Comparison of ENCODE assay signal across 20 cellular contexts in genomic region chr1:236148471-236148847, GRCh38. TPM values are rescaled to one million over a fixed set of nuclear protein-coding genes. Genes with fewer than 3 reads are reported as not detected.
DNase-seq lines count a peak whose midpoint lies in the region; ATAC-seq, FAIRE-seq and TF ChIP-seq lines count a peak whose summit lies in the region.
"Had no signal": no experiment of that assay in that cellular context is flagged by ENCODE, and none has a peak within 500 bp of the region (broad histone marks: within the 10 kb centered on the region; RNA-seq: fewer than 3 reads in every experiment).

No MANE protein-coding gene starts in this region.

- SMC1A ChIA-PET in GM12878 (lab: Charles Lee; ENCODE audit: uncharacterized antibody, unreplicated experiment): interaction anchor here (0.9 to 7.2 kb wide), 9 partner anchors 9 to 247 kb away, joined by 3 to 95 read pairs (median 4); no protein-coding TSS in a partner anchor

- no peak for FAIRE-seq in GM12878 (lab: Jason Lieb, UNC)
- FAIRE-seq: endometrium had no signal

- CTCF ChIA-PET in GM12878 (lab: Yijun Ruan, JAX): interaction anchor here (0.7 to 7.3 kb wide), 4 partner anchors 9 to 951 kb away, joined by 3 to 56 read pairs (median 4); no protein-coding TSS in a partner anchor
- CTCF ChIA-PET in Caco-2 (lab: Charles Lee): no interaction called here

- no peak for TF ChIP-seq RAD21 in GM12878 (IDR thresholded peaks at IDR 0.05; ENCODE audit: insufficient read depth, low read depth, low read length)

- in situ Hi-C loops in GM12878 (cut with MboI): no loop called here

- intact Hi-C loops in Right ventricle myocardium inferior (cut with DNase I) (loop anchor here (10.0 kb wide), 1 partner anchor 136 kb away; the partner anchor contains the start of gene ERO1B), GM12878 (cut with micrococcal nuclease; ENCODE audit: unreplicated experiment) (loop anchor here (10.0 kb wide), 1 partner anchor 284 kb away; the partner anchor contains the start of gene LYST), aorta (cut with DNase I) (no loop called here), Caco-2 (cut with micrococcal nuclease; ENCODE audit: unreplicated experiment) (no loop called here)

- TF ChIP-seq CTCF in right atrium auricular region (IDR thresholded peaks at IDR 0.05) (no peak), GM12878 (IDR thresholded peaks at IDR 0.05 in 2 of 3, conservative IDR thresholded peaks at IDR 0.05 in 1 of 3; ENCODE audit: control insufficient read depth in 2 of 3, extremely low read depth in 1 of 3, insufficient read depth in 1 of 3, low read depth in 3 of 3, low read length in 3 of 3) (no peak), Caco-2 (IDR thresholded peaks at IDR 0.05; ENCODE audit: insufficient read depth in 1 of 2, low read depth in 1 of 2, low read length in 1 of 2, severe bottlenecking in 1 of 2, unreplicated experiment in 1 of 2) (no peak)

- TF ChIP-seq POLR2A in GM12878 (IDR thresholded peaks at IDR 0.05; ENCODE audit: low read depth, low read length): no peak

- no peaks in the 10 kb centered on the region for H3K27me3 Mint-ChIP-seq in Caco-2 (ENCODE audit: insufficient read depth, unreplicated experiment)
- H3K27me3 Mint-ChIP-seq: activated CD8-positive, alpha-beta T cell treated with anti-CD3 and anti-CD28 coated beads for 36 hours; activated T-cell treated with anti-CD3 and anti-CD28 coated beads, Interleukin-2, amount 50 U/mL, for 24 hours had no signal

- H3K9ac ChIP-seq in GM12878 (ENCODE audit: control insufficient read depth, insufficient read depth, low read length): no peak overlapping the region
- H3K9ac ChIP-seq in Karpas-422 (ENCODE audit: low read length): no peak overlapping the region
- H3K9ac ChIP-seq: BLaER1 had no signal

- H4K20me1 ChIP-seq in GM12878 (ENCODE audit: control insufficient read depth, insufficient read depth) (peaks cover 3% of the 10 kb centered on the region; the same call in 1 of the 2 replicates), Karpas-422 (ENCODE audit: insufficient read depth, low read depth, low read length) (peaks cover 62% of the 10 kb centered on the region)

- no peak overlapping the region for H3K4me3 Mint-ChIP-seq in Caco-2 (ENCODE audit: unreplicated experiment)
- H3K4me3 Mint-ChIP-seq: activated CD8-positive, alpha-beta T cell treated with anti-CD3 and anti-CD28 coated beads for 36 hours; activated T-cell treated with anti-CD3 and anti-CD28 coated beads, Interleukin-2, amount 50 U/mL, for 24 hours; T-helper 1 cell treated with Interleukin-12 subunit alpha and Interleukin-12 subunit beta and Interleukin-4 antibody, amounts not matched to agents 30 μg/mL and 1 μg/mL, for 36 hours had no signal

- no peaks in the 10 kb centered on the region for H3K36me3 Mint-ChIP-seq in Caco-2 (ENCODE audit: insufficient read depth, unreplicated experiment)

- H3K4me2 ChIP-seq in GM12878 (ENCODE audit: control insufficient read depth, insufficient read depth) (peak overlapping the region; percentile 63), Karpas-422 (ENCODE audit: low read depth, low read length, poor library complexity, severe bottlenecking) (no peak overlapping the region)
- H3K4me2 ChIP-seq: BLaER1 had no signal

- H3K27ac Mint-ChIP-seq in Caco-2 (ENCODE audit: unreplicated experiment): no peak overlapping the region
- H3K27ac Mint-ChIP-seq: activated CD8-positive, alpha-beta T cell treated with anti-CD3 and anti-CD28 coated beads for 36 hours; activated T-cell treated with anti-CD3 and anti-CD28 coated beads, Interleukin-2, amount 50 U/mL, for 24 hours; T-helper 1 cell treated with Interleukin-12 subunit alpha and Interleukin-12 subunit beta and Interleukin-4 antibody, amounts not matched to agents 30 μg/mL and 1 μg/mL, for 36 hours had no signal

- H3K27me3 ChIP-seq in right atrium auricular region: no peaks in the 10 kb centered on the region
- H3K27me3 ChIP-seq in GM12878 (replicated peaks in 1 of 2; ENCODE audit: control insufficient read depth in 2 of 2, insufficient read depth in 2 of 2, low read length in 1 of 2): no peaks in the 10 kb centered on the region
- no peaks in the 10 kb centered on the region for H3K27me3 ChIP-seq in aorta (ENCODE audit: control insufficient read depth in 1 of 2, insufficient read depth in 2 of 2, low read length in 1 of 2)
- no peaks in the 10 kb centered on the region for H3K27me3 ChIP-seq in Karpas-422 (ENCODE audit: low read length)
- H3K27me3 ChIP-seq in Caco-2 (replicated peaks; ENCODE audit: control insufficient read depth, insufficient read depth, low read length): no peaks in the 10 kb centered on the region
- H3K27me3 ChIP-seq: ascending aorta, BLaER1 had no signal

- H2AFZ ChIP-seq in GM12878 (ENCODE audit: control insufficient read depth, low read depth, low read length): no peak overlapping the region
- H2AFZ ChIP-seq in Karpas-422 (ENCODE audit: low read length): no peak overlapping the region

- RAD21 ChIA-PET in GM12878 (lab: Charles Lee; ENCODE audit: unreplicated experiment): interaction anchor here (0.8 to 7.3 kb wide), 6 partner anchors 8 to 136 kb away, joined by 3 to 121 read pairs (median 4); no protein-coding TSS in a partner anchor

- H3K9me2 ChIP-seq in Karpas-422 (replicated peaks; ENCODE audit: insufficient read depth, low read length): no peaks in the 10 kb centered on the region

- no peak overlapping the region for H3K4me3 ChIP-seq in right atrium auricular region
- peak overlapping the region; percentile 51 for H3K4me3 ChIP-seq in GM12878
- H3K4me3 ChIP-seq in aorta (ENCODE audit: low read length in 2 of 2): no peak overlapping the region
- H3K4me3 ChIP-seq in Karpas-422 (ENCODE audit: low read length): no peak overlapping the region
- no peak overlapping the region for H3K4me3 ChIP-seq in Caco-2 (ENCODE audit: low read depth, low read length)
- H3K4me3 ChIP-seq: ascending aorta, BLaER1, coronary artery had no signal

- BruUV-seq in GM12878 (replicated peaks; lab: Mats Ljungman, UMichigan) (no TSS peak), Caco-2 (replicated peaks; lab: Mats Ljungman, UMichigan) (no TSS peak)

- no peak for TF ChIP-seq EP300 in GM12878 (IDR thresholded peaks at IDR 0.05; ENCODE audit: borderline replicate concordance in 1 of 2, control insufficient read depth in 1 of 2, low read depth in 2 of 2, low read length in 2 of 2)

- DNase-seq in right atrium auricular region (ENCODE audit: low spot score) (no peak), Right ventricle myocardium inferior (ENCODE audit: missing footprints) (no peak), GM12878 (ENCODE audit: low read depth, low spot score) (no peak), kidney tubule cell (ENCODE audit: low spot score) (peak; percentile 59), aorta (no peak), Karpas-422 (no peak), Caco-2 (no peak)
- DNase-seq: activated CD4-positive, CD25-positive, alpha-beta regulatory T cell; activated CD8-positive, alpha-beta T cell treated with anti-CD3 and anti-CD28 coated beads for 36 hours; activated naive CD4-positive, alpha-beta T cell treated with Interleukin-2 at 50 U/mL for 16 hours; activated T-cell treated with anti-CD3 and anti-CD28 coated beads, Interleukin-2, amount 50 U/mL, for 24 hours; kidney glomerular epithelial cell; NCI-H1105 treated with DMSO at 0.1 percent for 48 hours; NCI-H69 had no signal

- H3K4me1 Mint-ChIP-seq in Caco-2 (ENCODE audit: low read depth, unreplicated experiment): no peaks in the 10 kb centered on the region

- ATAC-seq in Right ventricle myocardium inferior (no peak), GM12878 (peak; percentile 12), aorta (ENCODE audit: low FRiP score) (peak; percentile 17), GM21825 (IDR thresholded peaks at IDR 0.05; ENCODE audit: unreplicated experiment) (no peak)
- ATAC-seq: activated CD8-positive, alpha-beta T cell treated with anti-CD3 and anti-CD28 coated beads for 36 hours had no signal

- H3K36me3 ChIP-seq in right atrium auricular region: no peaks in the 10 kb centered on the region
- H3K36me3 ChIP-seq in GM12878 (ENCODE audit: control insufficient read depth in 2 of 2, insufficient read depth in 2 of 2, low read length in 1 of 2): peaks cover 3 to 8% of the 10 kb centered on the region in 2 experiments; a peak in 2 of 4 replicates
- no peaks in the 10 kb centered on the region for H3K36me3 ChIP-seq in aorta (ENCODE audit: control insufficient read depth in 1 of 2, insufficient read depth in 2 of 2, low read length in 1 of 2)
- peaks cover 3% of the 10 kb centered on the region; the same call in 1 of the 2 replicates for H3K36me3 ChIP-seq in Karpas-422 (ENCODE audit: insufficient read depth, low read length)
- no peaks in the 10 kb centered on the region for H3K36me3 ChIP-seq in Caco-2 (ENCODE audit: control insufficient read depth, insufficient read depth, low read length)
- H3K36me3 ChIP-seq: ascending aorta, BLaER1 had no signal

- H3K9me3 ChIP-seq in right atrium auricular region (no peaks in the 10 kb centered on the region), GM12878 (replicated peaks; ENCODE audit: control insufficient read depth, insufficient read depth, low read length) (no peaks in the 10 kb centered on the region), aorta (ENCODE audit: control insufficient read depth, low read length) (no peaks in the 10 kb centered on the region), Karpas-422 (ENCODE audit: low read length) (no peaks in the 10 kb centered on the region), Caco-2 (no peaks in the 10 kb centered on the region)
- H3K9me3 ChIP-seq: ascending aorta, BLaER1 had no signal

- H3K79me2 ChIP-seq in GM12878 (ENCODE audit: control insufficient read depth, insufficient read depth, low read length): peaks cover 72% of the 10 kb centered on the region
- H3K79me2 ChIP-seq in Karpas-422 (ENCODE audit: low read length): no peaks in the 10 kb centered on the region

- H3K9me3 Mint-ChIP-seq in Caco-2 (ENCODE audit: unreplicated experiment): no peaks in the 10 kb centered on the region
- H3K9me3 Mint-ChIP-seq: activated CD8-positive, alpha-beta T cell treated with anti-CD3 and anti-CD28 coated beads for 36 hours; activated T-cell treated with anti-CD3 and anti-CD28 coated beads, Interleukin-2, amount 50 U/mL, for 24 hours; T-helper 1 cell treated with Interleukin-12 subunit alpha and Interleukin-12 subunit beta and Interleukin-4 antibody, amounts not matched to agents 30 μg/mL and 1 μg/mL, for 36 hours had no signal

- peak overlapping the region; percentile 71 to 76 for H3K27ac ChIP-seq in right atrium auricular region
- H3K27ac ChIP-seq in GM12878 (ENCODE audit: control insufficient read depth, insufficient read depth): peak overlapping the region; percentile 31; the same call in 1 of the 2 replicates
- no peak overlapping the region for H3K27ac ChIP-seq in aorta (ENCODE audit: low read depth in 1 of 2, low read length in 2 of 2)
- no peak overlapping the region for H3K27ac ChIP-seq in Karpas-422 (ENCODE audit: low read length)
- H3K27ac ChIP-seq: ascending aorta, BLaER1 had no signal

- H3K4me1 ChIP-seq in right atrium auricular region (peaks cover 0 to 86% of the 10 kb centered on the region in 2 donors), GM12878 (ENCODE audit: control insufficient read depth, insufficient read depth, low read length) (peaks cover 26% of the 10 kb centered on the region), aorta (ENCODE audit: control insufficient read depth in 1 of 2, insufficient read depth in 2 of 2, low read length in 2 of 2) (no peaks in the 10 kb centered on the region), Karpas-422 (ENCODE audit: low read length) (peaks cover 52% of the 10 kb centered on the region), Caco-2 (no peaks in the 10 kb centered on the region)

- 11% methylated on average over 8 of the region's 8 CpGs for WGBS in GM12878 (ENCODE audit: insufficient coverage, insufficient replicate concordance, low lambda C conversion rate, missing lambda C conversion rate)
- 84 to 85% methylated on average over 8 of the region's 8 CpGs for WGBS in aorta, 2 donors

- POLR2A ChIA-PET in GM12878 (lab: Charles Lee): interaction anchor here (0.5 to 3.5 kb wide), 8 partner anchors 8 to 212 kb away, joined by 3 to 16 read pairs (median 3); no protein-coding TSS in a partner anchor
- POLR2A ChIA-PET in Caco-2 (lab: Charles Lee): no interaction called here

RNA-seq across cellular contexts. Expression of gene GPR137B, which starts 6.1 kb away (rescaled TPM):
- total RNA-seq in right atrium auricular region (10 to 100 TPM; 22.7 to 39.7 TPM), Right ventricle myocardium inferior (32.0 TPM), GM12878 (2014; rRNA removed) (9.4 and 14.7 TPM in 2 replicates), GM12878 (2014; rRNA removed; fragmentation: Illumina TruSeq; extraction: Trizol) (13.1 and 14.1 TPM in 2 replicates), GM12878 (2021) (14.3 and 14.9 TPM in 2 replicates), aorta (10 to 100 TPM; 19.2 to 21.3 TPM), Caco-2 (2022) (5.5 and 5.9 TPM in 2 replicates)
- 79.5 and 87.9 TPM in 2 replicates for total RNA-seq in GM12878 (2013; cell fraction: nucleolus; rRNA removed)
- 9.2 TPM for polyA plus RNA-seq in GM12878 (2011; ENCODE audit: low read depth)
- polyA plus RNA-seq in GM12878 (2011; rRNA removed) (14.9 and 19.3 TPM in 2 replicates), GM12878 (2014; fragmentation: Illumina TruSeq; extraction: Trizol) (20.8 and 27.4 TPM in 2 replicates), GM12878 (2014; fragmentation: Nextera tagmentation; extraction: Ambion mirVana) (1 to 10 TPM; 5.4 to 6.4 TPM), GM12878 (2014; rRNA removed) (12.1 and 12.6 TPM in 2 replicates), GM12878 (2016; fragmentation: Nextera tagmentation; extraction: Ambion mirVana) (10 to 100 TPM in 1 of 2 experiments, 1 to 10 TPM in 1; 9.0 to 12.9 TPM), aorta (10 to 100 TPM; 15.4 to 19.8 TPM)
- polyA plus RNA-seq in GM12878 (2011; cell fraction: cytosol; rRNA removed): 10.5 and 19.3 TPM in 2 replicates
- polyA plus RNA-seq in GM12878 (2011; cell fraction: nucleus; rRNA removed): 28.2 and 30.6 TPM in 2 replicates
- 11.0 and 19.5 TPM in 2 replicates for polyA plus RNA-seq in GM12878 (2012)
- polyA minus RNA-seq in GM12878 (2011; rRNA and poly(A)+ RNA removed): 18.3 and 18.7 TPM in 2 replicates
- 6.0 and 8.0 TPM in 2 replicates for polyA minus RNA-seq in GM12878 (2011; cell fraction: cytosol; rRNA and poly(A)+ RNA removed)
- polyA minus RNA-seq in GM12878 (2011; cell fraction: nucleus; rRNA and poly(A)+ RNA removed): 30.0 and 62.4 TPM in 2 replicates
- 10.5 and 26.8 TPM in 2 replicates for total RNA-seq in Karpas-422 (2014; rRNA removed; shearing (Covaris generic); ENCODE audit: low replicate concordance)

Comparison
In these comparisons a context has a peak if more than half of its experiments do, and no peak if none do; other contexts are left out.
1. H3K27ac ChIP-seq: peak in right atrium auricular region (2 of 2) and GM12878 (single experiment); none in aorta (0 of 2) and Karpas-422 (single experiment).
2. ATAC-seq: peak in GM12878 (single experiment) and aorta (single experiment); none in Right ventricle myocardium inferior (single experiment) and GM21825 (single experiment).
3. intact Hi-C loops: an anchor here in Right ventricle myocardium inferior (10.0 kb wide) and GM12878 (10.0 kb wide); none called in aorta and Caco-2.